ENCODE assay signal across 27 cellular contexts in the genomic region with DNA sequence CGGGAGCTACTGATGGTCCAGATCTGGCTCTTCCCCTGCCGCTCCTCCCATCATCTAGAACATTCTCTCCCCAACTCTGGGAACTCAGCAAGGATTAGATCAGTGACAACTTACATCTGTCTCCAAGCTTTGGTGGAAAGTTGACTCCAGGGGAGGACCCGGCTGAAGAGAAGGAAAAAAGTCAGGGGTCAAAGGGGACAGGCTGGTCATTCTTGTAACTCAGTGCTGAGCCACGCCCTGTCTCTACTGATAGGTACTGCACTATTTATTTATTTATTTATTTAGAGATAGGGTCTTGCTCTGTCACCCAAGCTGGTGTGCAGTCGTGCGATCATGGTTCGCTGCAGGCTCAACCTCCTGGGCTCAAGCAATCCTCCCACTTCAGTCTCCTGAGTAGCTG. TPM values are rescaled to one million over a fixed set of nuclear protein-coding genes. Genes with fewer than 3 reads are reported as not detected.
"Had no signal": no experiment of that assay in that cellular context is flagged by ENCODE, and none has a peak within 500 bp of the region (broad histone marks: within the 10 kb centered on the region; RNA-seq: fewer than 3 reads in every experiment).

No MANE protein-coding gene starts in this region.

- ATAC-seq: foreskin keratinocyte; gastroesophageal sphincter; heart left ventricle; left cardiac atrium; left lung; left ventricle myocardium superior; naive thymus-derived CD4-positive, alpha-beta T cell had no signal

- H3K9me3 Mint-ChIP-seq: naive thymus-derived CD4-positive, alpha-beta T cell had no signal

- H3K27me3 ChIP-seq: dorsolateral prefrontal cortex, esophagus muscularis mucosa, foreskin keratinocyte, gastroesophageal sphincter, heart left ventricle, hepatocyte, left lung had no signal

- H2AFZ ChIP-seq: hepatocyte had no signal

- H3K27ac ChIP-seq: coronary artery, dorsolateral prefrontal cortex, esophagus muscularis mucosa, foreskin keratinocyte, gastroesophageal sphincter, heart left ventricle, hepatocyte, left lung, lower lobe of right lung had no signal

- H3K9me3 ChIP-seq: esophagus muscularis mucosa, gastroesophageal sphincter, heart left ventricle, left lung, lower lobe of right lung had no signal

- H3K4me1 ChIP-seq: foreskin keratinocyte, gastroesophageal sphincter, lower lobe of right lung had no signal

- H3K4me2 ChIP-seq: hepatocyte had no signal

- H3K4me3 ChIP-seq: coronary artery, dorsolateral prefrontal cortex, esophagus muscularis mucosa, gastroesophageal sphincter, heart left ventricle, hepatocyte, left lung, lower lobe of right lung had no signal

- H3K36me3 Mint-ChIP-seq: naive thymus-derived CD4-positive, alpha-beta T cell had no signal

- H3K27me3 Mint-ChIP-seq: naive thymus-derived CD4-positive, alpha-beta T cell had no signal

- FAIRE-seq: colon, endothelial cell of umbilical vein, frontal cortex, islet of Langerhans, keratinocyte had no signal

- H3K36me3 ChIP-seq: left lung had no signal

- DNase-seq: dermis blood vessel endothelial cell; dorsolateral prefrontal cortex; effector CD4-positive, alpha-beta T cell; effector memory CD4-positive, alpha-beta T cell; foreskin keratinocyte; heart left ventricle; left cardiac atrium; left lung; left ventricle myocardium superior; lower lobe of right lung; mesenchymal stem cell; midbrain; naive thymus-derived CD4-positive, alpha-beta T cell had no signal

- H3K4me3 Mint-ChIP-seq: naive thymus-derived CD4-positive, alpha-beta T cell had no signal

- H3K27ac Mint-ChIP-seq: naive thymus-derived CD4-positive, alpha-beta T cell had no signal

- H3K79me2 ChIP-seq: hepatocyte had no signal

RNA-seq across cellular contexts. Expression of a gene that starts 44.4 kb away (rescaled TPM):
- total RNA-seq: endothelial cell of umbilical vein; epithelial cell of proximal tubule; fibroblast of villous mesenchyme; foreskin keratinocyte; hepatocyte; kidney epithelial cell; left ventricle myocardium superior; lower leg skin; lower lobe of right lung; mesenteric fat pad; naive thymus-derived CD4-positive, alpha-beta T cell had no signal
- polyA plus RNA-seq: hepatocyte; keratinocyte; naive thymus-derived CD4-positive, alpha-beta T cell had no signal
